ENCODE assay signal across 22 cellular contexts in genomic region chr11:66983275-66983924, GRCh38. TPM values are rescaled to one million over a fixed set of nuclear protein-coding genes. Genes with fewer than 3 reads are reported as not detected.
DNase-seq lines count a peak whose midpoint lies in the region; ATAC-seq and TF ChIP-seq lines count a peak whose summit lies in the region.
"Had no signal": no experiment of that assay in that cellular context is flagged by ENCODE, and none has a peak within 500 bp of the region (broad histone marks: within the 10 kb centered on the region; RNA-seq: fewer than 3 reads in every experiment).

No MANE protein-coding gene starts in this region.

- H3K23ac ChIP-seq in IMR-90 (ENCODE audit: low read depth, low read length), result no peak overlapping the region

- in situ Hi-C loops in IMR-90 (cut with MboI; ENCODE audit: low sequenced_read_pairs), result no loop called here
- in situ Hi-C loops in mammary epithelial cell (cut with MboI; ENCODE audit: low sequenced_read_pairs in 2 of 2), result no loop called here

- no peak overlapping the region for H4K5ac ChIP-seq in IMR-90 (ENCODE audit: low read depth, low read length)

- ATAC-seq in SK-N-SH treated with all-trans-retinoic acid at 6 μM for 48 hours, result no peak
- ATAC-seq in IMR-90 (ENCODE audit: low read depth), result no peak
- ATAC-seq in GM21717 (IDR thresholded peaks at IDR 0.05; ENCODE audit: unreplicated experiment), result no peak

- WGBS in SK-N-SH (ENCODE audit: low lambda C conversion rate), result 89% methylated on average over 3 of the region's 5 CpGs
- WGBS in IMR-90 (ENCODE audit: extremely low coverage in 2 of 2, insufficient read length in 1 of 2), 2 experiments, result 100% methylated on average over 2 of the region's 5 CpGs; no CpG with 5 or more reads in 1 of the 2 experiments
- WGBS in mammary epithelial cell (ENCODE audit: low coverage, missing lambda C conversion rate), result 87% methylated on average over 4 of the region's 5 CpGs

- H4K20me1 ChIP-seq in SK-N-SH (ENCODE audit: insufficient read depth), result no peaks in the 10 kb centered on the region
- H4K20me1 ChIP-seq in IMR-90 (ENCODE audit: insufficient read depth, low read length), result no peaks in the 10 kb centered on the region
- H4K20me1 ChIP-seq in mammary epithelial cell (ENCODE audit: insufficient read depth, low read length), result no peaks in the 10 kb centered on the region

- peak overlapping the region; percentile 16; the same call in 1 of the 2 replicates for H4K91ac ChIP-seq in IMR-90 (ENCODE audit: insufficient read depth, low read depth, low read length)

- no peaks in the 10 kb centered on the region for H3F3A ChIP-seq in SK-N-SH (replicated peaks; ENCODE audit: insufficient read depth)

- BruUV-seq in IMR-90 (replicated peaks; lab: Mats Ljungman, UMichigan) (no TSS peak), mammary epithelial cell (replicated peaks; lab: Mats Ljungman, UMichigan) (no TSS peak)

- no peaks in the 10 kb centered on the region for H3K79me2 ChIP-seq in SK-N-SH (ENCODE audit: insufficient read depth)
- no peaks in the 10 kb centered on the region for H3K79me2 ChIP-seq in mammary epithelial cell (ENCODE audit: insufficient read depth, low read length)

- intact Hi-C loops in IMR-90 (cut with micrococcal nuclease) (no loop called here), mammary epithelial cell (cut with micrococcal nuclease) (loop anchor here (2.0 kb wide), 1 partner anchor 25 kb away; the partner anchor contains the start of gene PC)

- TF ChIP-seq POLR2A in IMR-90 (IDR thresholded peaks at IDR 0.05; ENCODE audit: low read depth, low read length), result no peak

- CTCF ChIA-PET in SK-N-SH (lab: Yijun Ruan, JAX), result interaction anchor here (3.4 kb wide), 1 partner anchor 7 kb away, joined by 20 read pairs; no protein-coding TSS in a partner anchor
- CTCF ChIA-PET in IMR-90 (lab: Yijun Ruan, JAX), result interaction anchor here (0.5 kb wide), 1 partner anchor 595 kb away, joined by 3 read pairs; no protein-coding TSS in a partner anchor
- CTCF ChIA-PET in mammary epithelial cell (lab: Charles Lee; ENCODE audit: low non-redundant PET), result no interaction called here

- peak overlapping the region; percentile 80; the same call in 1 of the 2 replicates for H3K14ac ChIP-seq in IMR-90 (replicated peaks; ENCODE audit: low read depth, low read length)

- H3K79me1 ChIP-seq in IMR-90 (ENCODE audit: low read depth in 1 of 2, low read length in 2 of 2), result no peaks in the 10 kb centered on the region

- peaks cover 9 to 13% of the 10 kb centered on the region in 2 experiments; a peak in 2 of 4 replicates for H3K4me1 ChIP-seq in SK-N-SH (ENCODE audit: control insufficient read depth in 1 of 2, insufficient read depth in 2 of 2, low read depth in 1 of 2, low read length in 1 of 2)
- H3K4me1 ChIP-seq in IMR-90 (ENCODE audit: control insufficient read depth, insufficient read depth, low read length), result peaks cover 7% of the 10 kb centered on the region
- peaks cover 41% of the 10 kb centered on the region for H3K4me1 ChIP-seq in mammary epithelial cell (ENCODE audit: insufficient read depth, low read length)
- peaks cover 21% of the 10 kb centered on the region for H3K4me1 ChIP-seq in skeletal muscle satellite cell (ENCODE audit: control insufficient read depth, insufficient read depth, low read length)

- TF ChIP-seq RAD21 in SK-N-SH (IDR thresholded peaks at IDR 0.05; ENCODE audit: low read length) (no peak), IMR-90 (IDR thresholded peaks at IDR 0.05; ENCODE audit: low read length) (no peak)

- POLR2A ChIA-PET in SK-N-SH (lab: Yijun Ruan, JAX) (no interaction called here), IMR-90 (lab: Charles Lee; ENCODE audit: unreplicated experiment) (no interaction called here)

- TF ChIP-seq CTCF in SK-N-SH (IDR thresholded peaks at IDR 0.05), result no peak
- no peak for TF ChIP-seq CTCF in IMR-90 (conservative IDR thresholded peaks at IDR 0.05; ENCODE audit: low read depth, low read length)
- no peak for TF ChIP-seq CTCF in mammary epithelial cell (conservative IDR thresholded peaks at IDR 0.05 in 1 of 2, IDR thresholded peaks at IDR 0.05 in 1 of 2; ENCODE audit: extremely low read depth in 1 of 2, insufficient read depth in 1 of 2, low read depth in 1 of 2, low read length in 2 of 2)

- no peaks in the 10 kb centered on the region for H3K9me2 ChIP-seq in SK-N-SH

- DNase-seq in SK-N-SH (no peak), IMR-90 (no peak), mammary epithelial cell (peak; percentile 12), NOMO-1 (lab: John Stamatoyannopoulos, UW; ENCODE audit: unreplicated experiment in 2 of 2) (no peak)
- DNase-seq in stimulated activated CD8-positive, alpha-beta memory T cell treated with anti-CD3 and anti-CD28 coated beads, Interleukin-4, amount 100 ng/mL, for 48 hours, result no peak
- DNase-seq: DMS53, H7, Karpas-422, NCI-H1694, NCI-H2081, NCI-H2171, NCI-H526, OCI-M1, SHP77 had no signal

- peaks cover 10% of the 10 kb centered on the region for H3K9me1 ChIP-seq in IMR-90 (ENCODE audit: insufficient read depth, low read length)

- H3K36me3 ChIP-seq in SK-N-SH (replicated peaks in 1 of 2; ENCODE audit: control insufficient read depth in 1 of 2, insufficient read depth in 2 of 2, low read length in 1 of 2) (no peaks in the 10 kb centered on the region), IMR-90 (ENCODE audit: control insufficient read depth, insufficient read depth, low read length) (no peaks in the 10 kb centered on the region), mammary epithelial cell (ENCODE audit: insufficient read depth, low read length) (no peaks in the 10 kb centered on the region), skeletal muscle satellite cell (ENCODE audit: insufficient read depth, low read length) (no peaks in the 10 kb centered on the region)

- no peak overlapping the region for H2AFZ ChIP-seq in SK-N-SH (ENCODE audit: low read depth)
- H2AFZ ChIP-seq in IMR-90 (replicated peaks; ENCODE audit: low read length, poor library complexity), result peak overlapping the region; percentile 63
- no peak overlapping the region for H2AFZ ChIP-seq in mammary epithelial cell (ENCODE audit: low read depth, low read length)

- peak overlapping the region; percentile 93 for H2AK5ac ChIP-seq in IMR-90 (ENCODE audit: low read depth, low read length)

- no peak for TF ChIP-seq EP300 in SK-N-SH (IDR thresholded peaks at IDR 0.05; ENCODE audit: borderline replicate concordance in 1 of 2, low read depth in 1 of 2, low read length in 1 of 2)

- H3K27ac ChIP-seq in SK-N-SH (ENCODE audit: low read depth in 2 of 2, low read length in 1 of 2) (no peak overlapping the region), IMR-90 (ENCODE audit: insufficient read depth, low read length) (no peak overlapping the region), mammary epithelial cell (ENCODE audit: insufficient read depth, low read depth, low read length) (no peak overlapping the region)
- H3K27ac ChIP-seq: 22Rv1, HL-60 had no signal

- H3K4me2 ChIP-seq in SK-N-SH, result 0 out of 2 replicates have a peak overlapping the region, but pooled peaks have one; percentile 5
- no peak overlapping the region for H3K4me2 ChIP-seq in IMR-90 (ENCODE audit: low read depth, low read length)
- H3K4me2 ChIP-seq in mammary epithelial cell (ENCODE audit: insufficient read depth, low read depth, low read length), result peak overlapping the region; percentile 20
- H3K4me2 ChIP-seq in skeletal muscle satellite cell (ENCODE audit: low read length), result peak overlapping the region; percentile 26

- no peaks in the 10 kb centered on the region for H3K9me3 ChIP-seq in SK-N-SH
- H3K9me3 ChIP-seq in IMR-90 (ENCODE audit: control insufficient read depth, insufficient read depth, low read length), result peaks cover 9% of the 10 kb centered on the region
- H3K9me3 ChIP-seq in mammary epithelial cell (replicated peaks; ENCODE audit: insufficient read depth, low read length), result peaks cover 4% of the 10 kb centered on the region
- peaks cover 7% of the 10 kb centered on the region for H3K9me3 ChIP-seq in skeletal muscle satellite cell (replicated peaks; ENCODE audit: low read length)

- no peak overlapping the region for H3K56ac ChIP-seq in IMR-90 (ENCODE audit: extremely low read depth, insufficient read depth, low read length)

- dilution Hi-C loops in IMR-90 (cut with HindIII; ENCODE audit: low sequenced_read_pairs, unreplicated experiment), result no loop called here
- dilution Hi-C loops in mammary epithelial cell (cut with HindIII; ENCODE audit: low sequenced_read_pairs), result no loop called here

- H2BK5ac ChIP-seq in IMR-90 (ENCODE audit: low read depth, low read length, poor library complexity, severe bottlenecking), result no peak overlapping the region

- peak overlapping the region; percentile 94; the same call in 2 of the 3 replicates for H2BK15ac ChIP-seq in IMR-90 (ENCODE audit: low read depth, low read length)

- H2BK20ac ChIP-seq in IMR-90 (ENCODE audit: low read depth, low read length), result peak overlapping the region; percentile 74

- H2BK120ac ChIP-seq in IMR-90 (ENCODE audit: low read depth, low read length), result peak overlapping the region; percentile 42

- peak overlapping the region; percentile 76 for H2AK9ac ChIP-seq in IMR-90 (replicated peaks; ENCODE audit: low read depth, low read length, poor library complexity)

- H3K4me3 ChIP-seq in SK-N-SH (ENCODE audit: low read depth in 2 of 2, low read length in 1 of 2) (no peak overlapping the region), IMR-90 (ENCODE audit: insufficient read depth, low read depth, low read length) (no peak overlapping the region), mammary epithelial cell (replicated peaks in 1 of 3; ENCODE audit: insufficient read depth in 1 of 3, low read depth in 2 of 3, low read length in 3 of 3) (no peak overlapping the region), skeletal muscle satellite cell (ENCODE audit: low read length) (no peak overlapping the region)

- H4K8ac ChIP-seq in IMR-90 (ENCODE audit: low read depth in 2 of 2, low read length in 2 of 2), result peak overlapping the region in 1 of 2 experiments; percentile 5; a peak in 1 of 4 replicates

- H3K4ac ChIP-seq in IMR-90 (ENCODE audit: low read depth, low read length), result peak overlapping the region; percentile 58

- no peaks in the 10 kb centered on the region for H3K27me3 ChIP-seq in SK-N-SH (ENCODE audit: insufficient read depth)
- no peaks in the 10 kb centered on the region for H3K27me3 ChIP-seq in IMR-90 (ENCODE audit: control insufficient read depth, insufficient read depth, low read length)
- H3K27me3 ChIP-seq in mammary epithelial cell (ENCODE audit: insufficient read depth, low read length), result no peaks in the 10 kb centered on the region
- H3K27me3 ChIP-seq in skeletal muscle satellite cell (ENCODE audit: control insufficient read depth, insufficient read depth, low read length), result no peaks in the 10 kb centered on the region

- H3K18ac ChIP-seq in IMR-90 (ENCODE audit: low read depth, low read length), result no peak overlapping the region

- H3K9ac ChIP-seq in SK-N-SH (no peak overlapping the region), IMR-90 (ENCODE audit: low read depth, low read length) (no peak overlapping the region), mammary epithelial cell (ENCODE audit: insufficient read depth, low read length) (no peak overlapping the region), skeletal muscle satellite cell (ENCODE audit: low read depth, low read length) (no peak overlapping the region)

RNA-seq across cellular contexts. Expression of gene C11orf86, which starts 8.3 kb away (rescaled TPM):
- polyA plus RNA-seq in SK-N-SH (2012; rRNA removed) (0.06 and 0.08 TPM in 2 replicates), IMR-90 (2012; rRNA removed) (not detected in 2 replicates), mammary epithelial cell (not detected)
- polyA plus RNA-seq in SK-N-SH (2012; cell fraction: cytosol; rRNA removed), result 0.05 and 0.08 TPM in 2 replicates
- 0.04 and 0.21 TPM in 2 replicates for polyA plus RNA-seq in SK-N-SH (2012; cell fraction: nucleus; rRNA removed)
- total RNA-seq in IMR-90 (2012; rRNA removed) (not detected in 2 replicates), mammary epithelial cell (not detected)
- 0.04 TPM in 1 of 2 replicates, not detected in the other for polyA plus RNA-seq in IMR-90 (2012; cell fraction: cytosol; rRNA removed)
- 0.06 and 0.07 TPM in 2 replicates for polyA plus RNA-seq in IMR-90 (2012; cell fraction: nucleus; rRNA removed; ENCODE audit: low replicate concordance)
- not detected for polyA minus RNA-seq in mammary epithelial cell
- total RNA-seq in skeletal muscle satellite cell (2012; rRNA removed), result not detected in 2 replicates
- total RNA-seq: HFFc6, M059J had no signal
- polyA plus RNA-seq: CD14-positive monocyte had no signal

RNA-seq across cellular contexts. Expression of gene PC, which starts 25.2 kb away (rescaled TPM):
- polyA plus RNA-seq in SK-N-SH (2012; rRNA removed) (9.7 and 11.8 TPM in 2 replicates), IMR-90 (2012; rRNA removed) (15.7 and 20.9 TPM in 2 replicates), mammary epithelial cell (37.1 TPM)
- 4.5 and 6.9 TPM in 2 replicates for polyA plus RNA-seq in SK-N-SH (2012; cell fraction: cytosol; rRNA removed)
- polyA plus RNA-seq in SK-N-SH (2012; cell fraction: nucleus; rRNA removed), result 19.9 and 39.1 TPM in 2 replicates
- total RNA-seq in IMR-90 (2012; rRNA removed) (9.7 and 13.6 TPM in 2 replicates), mammary epithelial cell (10 to 100 TPM; 52.0 to 67.0 TPM)
- 15.5 and 27.2 TPM in 2 replicates for polyA plus RNA-seq in IMR-90 (2012; cell fraction: cytosol; rRNA removed)
- polyA plus RNA-seq in IMR-90 (2012; cell fraction: nucleus; rRNA removed; ENCODE audit: low replicate concordance), result 65.9 and 77.6 TPM in 2 replicates
- polyA minus RNA-seq in mammary epithelial cell, result 89.7 TPM
- 17.2 and 17.5 TPM in 2 replicates for total RNA-seq in skeletal muscle satellite cell (2012; rRNA removed)

RNA-seq across cellular contexts. Expression of gene SYT12, which starts 39.5 kb away (rescaled TPM):
- polyA plus RNA-seq in SK-N-SH (2012; rRNA removed), result 0.52 and 0.61 TPM in 2 replicates
- polyA plus RNA-seq in SK-N-SH (2012; cell fraction: cytosol; rRNA removed), result 0.30 and 0.39 TPM in 2 replicates
- polyA plus RNA-seq in SK-N-SH (2012; cell fraction: nucleus; rRNA removed), result 1.2 and 1.5 TPM in 2 replicates
- total RNA-seq in IMR-90 (2012; rRNA removed), result 0.54 and 0.56 TPM in 2 replicates
- 0.65 and 0.74 TPM in 2 replicates for polyA plus RNA-seq in IMR-90 (2012; rRNA removed)
- 0.53 and 0.81 TPM in 2 replicates for polyA plus RNA-seq in IMR-90 (2012; cell fraction: cytosol; rRNA removed)
- 1.4 and 1.6 TPM in 2 replicates for polyA plus RNA-seq in IMR-90 (2012; cell fraction: nucleus; rRNA removed; ENCODE audit: low replicate concordance)
- total RNA-seq in mammary epithelial cell, result 10 to 100 TPM in 1 of 2 donors, 1 to 10 TPM in 1; 1.2 to 26.3 TPM
- 1.1 TPM for polyA plus RNA-seq in mammary epithelial cell
- 4.0 TPM for polyA minus RNA-seq in mammary epithelial cell
- total RNA-seq in skeletal muscle satellite cell (2012; rRNA removed), result 0.22 TPM in 1 of 2 replicates, not detected in the other
- total RNA-seq: HFFc6 had no signal
- polyA plus RNA-seq: CD14-positive monocyte had no signal
